ENCODE assay signal across 4 cellular contexts in the genomic region with DNA sequence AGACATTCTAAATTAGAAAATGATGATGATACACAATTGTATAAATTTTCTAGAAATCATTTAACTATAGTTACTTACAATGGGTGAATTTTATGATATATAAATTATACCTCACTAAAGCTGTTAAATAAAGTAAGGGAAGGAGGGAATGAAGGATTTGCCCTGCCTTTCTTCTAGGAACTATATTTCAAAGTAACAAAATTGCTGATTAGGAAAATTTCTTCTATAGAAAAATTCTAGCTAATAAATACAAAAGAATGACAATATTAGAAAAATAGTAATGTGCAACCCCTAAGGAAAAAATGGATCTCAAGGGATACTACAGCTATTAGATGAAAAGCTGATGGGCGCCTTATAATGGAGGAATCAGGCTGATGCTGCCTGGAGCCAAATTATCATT.
TF ChIP-seq lines count a peak whose summit lies in the region.

No MANE protein-coding gene starts in this region.

TF ChIP-seq in HepG2, 621 proteins besides CTCF, POLR2A, EP300 and RAD21 (continues in another document):
- TF ChIP-seq, protein P1, sequence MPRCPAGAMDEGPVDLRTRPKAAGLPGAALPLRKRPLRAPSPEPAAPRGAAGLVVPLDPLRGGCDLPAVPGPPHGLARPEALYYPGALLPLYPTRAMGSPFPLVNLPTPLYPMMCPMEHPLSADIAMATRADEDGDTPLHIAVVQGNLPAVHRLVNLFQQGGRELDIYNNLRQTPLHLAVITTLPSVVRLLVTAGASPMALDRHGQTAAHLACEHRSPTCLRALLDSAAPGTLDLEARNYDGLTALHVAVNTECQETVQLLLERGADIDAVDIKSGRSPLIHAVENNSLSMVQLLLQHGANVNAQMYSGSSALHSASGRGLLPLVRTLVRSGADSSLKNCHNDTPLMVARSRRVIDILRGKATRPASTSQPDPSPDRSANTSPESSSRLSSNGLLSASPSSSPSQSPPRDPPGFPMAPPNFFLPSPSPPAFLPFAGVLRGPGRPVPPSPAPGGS (CRISPR knock-in tag; IDR thresholded peaks at IDR 0.05), result no peak
- TF ChIP-seq YEATS2 (CRISPR knock-in tag; IDR thresholded peaks at IDR 0.05; ENCODE audit: borderline replicate concordance) (no peak), MAFF (IDR thresholded peaks at IDR 0.05; ENCODE audit: low read depth, low read length) (peak; percentile 29; the same call in 1 of the 2 replicates), ZNF451 (CRISPR knock-in tag; IDR thresholded peaks at IDR 0.05) (no peak), PHB2 (IDR thresholded peaks at IDR 0.05; ENCODE audit: partially characterized antibody) (no peak)
- TF ChIP-seq, protein P2, sequence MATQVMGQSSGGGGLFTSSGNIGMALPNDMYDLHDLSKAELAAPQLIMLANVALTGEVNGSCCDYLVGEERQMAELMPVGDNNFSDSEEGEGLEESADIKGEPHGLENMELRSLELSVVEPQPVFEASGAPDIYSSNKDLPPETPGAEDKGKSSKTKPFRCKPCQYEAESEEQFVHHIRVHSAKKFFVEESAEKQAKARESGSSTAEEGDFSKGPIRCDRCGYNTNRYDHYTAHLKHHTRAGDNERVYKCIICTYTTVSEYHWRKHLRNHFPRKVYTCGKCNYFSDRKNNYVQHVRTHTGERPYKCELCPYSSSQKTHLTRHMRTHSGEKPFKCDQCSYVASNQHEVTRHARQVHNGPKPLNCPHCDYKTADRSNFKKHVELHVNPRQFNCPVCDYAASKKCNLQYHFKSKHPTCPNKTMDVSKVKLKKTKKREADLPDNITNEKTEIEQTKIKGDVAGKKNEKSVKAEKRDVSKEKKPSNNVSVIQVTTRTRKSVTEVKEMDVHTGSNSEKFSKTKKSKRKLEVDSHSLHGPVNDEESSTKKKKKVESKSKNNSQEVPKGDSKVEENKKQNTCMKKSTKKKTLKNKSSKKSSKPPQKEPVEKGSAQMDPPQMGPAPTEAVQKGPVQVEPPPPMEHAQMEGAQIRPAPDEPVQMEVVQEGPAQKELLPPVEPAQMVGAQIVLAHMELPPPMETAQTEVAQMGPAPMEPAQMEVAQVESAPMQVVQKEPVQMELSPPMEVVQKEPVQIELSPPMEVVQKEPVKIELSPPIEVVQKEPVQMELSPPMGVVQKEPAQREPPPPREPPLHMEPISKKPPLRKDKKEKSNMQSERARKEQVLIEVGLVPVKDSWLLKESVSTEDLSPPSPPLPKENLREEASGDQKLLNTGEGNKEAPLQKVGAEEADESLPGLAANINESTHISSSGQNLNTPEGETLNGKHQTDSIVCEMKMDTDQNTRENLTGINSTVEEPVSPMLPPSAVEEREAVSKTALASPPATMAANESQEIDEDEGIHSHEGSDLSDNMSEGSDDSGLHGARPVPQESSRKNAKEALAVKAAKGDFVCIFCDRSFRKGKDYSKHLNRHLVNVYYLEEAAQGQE (IDR thresholded peaks at IDR 0.05; ENCODE audit: borderline replicate concordance in 1 of 2, low read depth in 1 of 2, low read length in 2 of 2), result no peak

TF ChIP-seq in A549, 52 proteins besides CTCF, POLR2A, EP300 and RAD21:
- TF ChIP-seq HOXB13 (CRISPR knock-in tag; IDR thresholded peaks at IDR 0.05; ENCODE audit: low read depth), result no peak
- no peak for TF ChIP-seq CBX8 (IDR thresholded peaks at IDR 0.05)
- TF ChIP-seq MAFK (IDR thresholded peaks at IDR 0.05; ENCODE audit: partially characterized antibody), result peak; percentile 17
- TF ChIP-seq, protein P2 (IDR thresholded peaks at IDR 0.05), result no peak

TF ChIP-seq in IMR-90, 13 proteins besides CTCF, POLR2A, EP300 and RAD21:
- TF ChIP-seq MAFK (IDR thresholded peaks at IDR 0.05; ENCODE audit: low read depth, low read length), result 0 out of 2 replicates have a peak, but pooled peaks have one; percentile 13
- TF ChIP-seq, protein P3, sequence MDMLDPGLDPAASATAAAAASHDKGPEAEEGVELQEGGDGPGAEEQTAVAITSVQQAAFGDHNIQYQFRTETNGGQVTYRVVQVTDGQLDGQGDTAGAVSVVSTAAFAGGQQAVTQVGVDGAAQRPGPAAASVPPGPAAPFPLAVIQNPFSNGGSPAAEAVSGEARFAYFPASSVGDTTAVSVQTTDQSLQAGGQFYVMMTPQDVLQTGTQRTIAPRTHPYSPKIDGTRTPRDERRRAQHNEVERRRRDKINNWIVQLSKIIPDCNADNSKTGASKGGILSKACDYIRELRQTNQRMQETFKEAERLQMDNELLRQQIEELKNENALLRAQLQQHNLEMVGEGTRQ (IDR thresholded peaks at IDR 0.05; ENCODE audit: low read depth, low read length), result no peak

TF ChIP-seq in K562, 482 proteins besides CTCF, POLR2A, EP300 and RAD21:
- no peak for TF ChIP-seq ZKSCAN1 (IDR thresholded peaks at IDR 0.05; ENCODE audit: low read depth, low read length)
- peak; percentile 47; the same call in 1 of the 2 replicates for TF ChIP-seq C11orf30 (IDR thresholded peaks at IDR 0.05; ENCODE audit: low read depth)
- no peak for TF ChIP-seq HNRNPLL (IDR thresholded peaks at IDR 0.05; ENCODE audit: low read depth, low read length, poor library complexity, severe bottlenecking)
- peak; percentile 69 for TF ChIP-seq ZNF316 (IDR thresholded peaks at IDR 0.05)
- TF ChIP-seq MAFG (tag; conservative IDR thresholded peaks at IDR 0.05), result 0 out of 2 replicates have a peak, but pooled peaks have one; percentile 24
- no peak for TF ChIP-seq ZNF197 (CRISPR knock-in tag; IDR thresholded peaks at IDR 0.05; ENCODE audit: low read depth)
- no peak for TF ChIP-seq FOXK2 (conservative IDR thresholded peaks at IDR 0.05 in 1 of 2, IDR thresholded peaks at IDR 0.05 in 1 of 2; ENCODE audit: low read depth in 2 of 2)
